1 cellular context compared by ENCODE assay signal in the genomic region with DNA sequence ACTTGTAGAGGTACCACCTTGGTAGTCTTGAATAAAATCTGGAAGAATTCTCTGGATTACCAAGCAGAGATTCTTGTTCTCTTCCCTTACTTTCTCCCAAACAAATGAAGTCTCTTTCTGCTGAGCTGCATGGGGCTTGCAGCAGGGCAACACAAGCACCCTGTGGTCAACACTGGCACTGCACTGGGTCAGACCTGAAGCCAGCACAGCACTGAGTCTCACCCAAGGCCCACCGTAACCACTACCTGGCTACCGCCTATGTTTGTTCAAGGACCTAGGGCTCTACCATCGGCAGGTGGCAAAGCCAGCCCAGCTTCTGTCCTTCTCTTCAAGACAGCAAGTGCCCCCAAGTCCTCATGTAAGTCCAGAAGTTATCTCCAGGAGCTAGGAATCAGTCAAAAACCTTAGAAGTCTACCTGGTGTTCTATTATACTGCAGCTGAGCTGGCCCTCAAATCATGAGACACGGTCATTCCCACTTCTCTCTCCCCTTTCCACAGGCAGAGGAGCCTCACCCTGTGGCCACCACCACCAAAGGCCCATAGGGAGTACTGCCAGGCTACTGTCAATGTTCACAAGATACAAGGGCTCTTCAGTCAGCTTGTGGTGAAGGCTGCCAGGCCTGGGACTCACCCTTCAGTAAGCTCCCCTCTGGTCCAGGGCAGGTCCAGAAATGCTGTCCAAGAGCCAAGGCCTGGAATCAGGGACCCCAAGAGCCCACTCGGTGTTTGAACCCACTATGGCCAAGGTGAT.
TF ChIP-seq lines count a peak whose summit lies in the region.

No MANE protein-coding gene starts in this region.

TF ChIP-seq in HepG2, 621 proteins besides CTCF, POLR2A, EP300 and RAD21 (continued from another document and continues in another):
- TF ChIP-seq ZNF281 (CRISPR knock-in tag; IDR thresholded peaks at IDR 0.05; ENCODE audit: borderline replicate concordance), result no peak
- TF ChIP-seq ZNF768 (CRISPR knock-in tag; IDR thresholded peaks at IDR 0.05), result peak; percentile 34; the same call in 1 of the 2 replicates
- no peak for TF ChIP-seq NBN (conservative IDR thresholded peaks at IDR 0.05)
- no peak for TF ChIP-seq ZNF296 (CRISPR knock-in tag; conservative IDR thresholded peaks at IDR 0.05)
- TF ChIP-seq FOXM1 (CRISPR knock-in tag; IDR thresholded peaks at IDR 0.05), result no peak
- no peak for TF ChIP-seq EEA1 (CRISPR knock-in tag; IDR thresholded peaks at IDR 0.05; ENCODE audit: borderline replicate concordance)
- TF ChIP-seq DMTF1 (CRISPR knock-in tag; IDR thresholded peaks at IDR 0.05), result no peak
- TF ChIP-seq, protein P1, sequence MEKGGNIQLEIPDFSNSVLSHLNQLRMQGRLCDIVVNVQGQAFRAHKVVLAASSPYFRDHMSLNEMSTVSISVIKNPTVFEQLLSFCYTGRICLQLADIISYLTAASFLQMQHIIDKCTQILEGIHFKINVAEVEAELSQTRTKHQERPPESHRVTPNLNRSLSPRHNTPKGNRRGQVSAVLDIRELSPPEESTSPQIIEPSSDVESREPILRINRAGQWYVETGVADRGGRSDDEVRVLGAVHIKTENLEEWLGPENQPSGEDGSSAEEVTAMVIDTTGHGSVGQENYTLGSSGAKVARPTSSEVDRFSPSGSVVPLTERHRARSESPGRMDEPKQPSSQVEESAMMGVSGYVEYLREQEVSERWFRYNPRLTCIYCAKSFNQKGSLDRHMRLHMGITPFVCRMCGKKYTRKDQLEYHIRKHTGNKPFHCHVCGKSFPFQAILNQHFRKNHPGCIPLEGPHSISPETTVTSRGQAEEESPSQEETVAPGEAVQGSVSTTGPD (CRISPR knock-in tag; IDR thresholded peaks at IDR 0.05), result no peak
- TF ChIP-seq PAF1 (CRISPR knock-in tag; IDR thresholded peaks at IDR 0.05), result no peak
- no peak for TF ChIP-seq CEBPZ (IDR thresholded peaks at IDR 0.05; ENCODE audit: low read length)
- TF ChIP-seq TOE1 (CRISPR knock-in tag; IDR thresholded peaks at IDR 0.05), result no peak
- TF ChIP-seq, protein P2, sequence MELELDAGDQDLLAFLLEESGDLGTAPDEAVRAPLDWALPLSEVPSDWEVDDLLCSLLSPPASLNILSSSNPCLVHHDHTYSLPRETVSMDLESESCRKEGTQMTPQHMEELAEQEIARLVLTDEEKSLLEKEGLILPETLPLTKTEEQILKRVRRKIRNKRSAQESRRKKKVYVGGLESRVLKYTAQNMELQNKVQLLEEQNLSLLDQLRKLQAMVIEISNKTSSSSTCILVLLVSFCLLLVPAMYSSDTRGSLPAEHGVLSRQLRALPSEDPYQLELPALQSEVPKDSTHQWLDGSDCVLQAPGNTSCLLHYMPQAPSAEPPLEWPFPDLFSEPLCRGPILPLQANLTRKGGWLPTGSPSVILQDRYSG (CRISPR knock-in tag; IDR thresholded peaks at IDR 0.05), result no peak
- TF ChIP-seq ZNF709 (CRISPR knock-in tag; IDR thresholded peaks at IDR 0.05), result no peak
- TF ChIP-seq SKI (IDR thresholded peaks at IDR 0.05; ENCODE audit: partially characterized antibody), result no peak
- TF ChIP-seq KDM6A (CRISPR knock-in tag; IDR thresholded peaks at IDR 0.05; ENCODE audit: low read depth), result no peak
- TF ChIP-seq GPBP1L1 (CRISPR knock-in tag; IDR thresholded peaks at IDR 0.05), result no peak
- TF ChIP-seq NCOA1 (CRISPR knock-in tag; IDR thresholded peaks at IDR 0.05), result no peak
- no peak for TF ChIP-seq ETV5 (CRISPR knock-in tag; IDR thresholded peaks at IDR 0.05; ENCODE audit: borderline replicate concordance)
- no peak for TF ChIP-seq MAFG (CRISPR knock-in tag; IDR thresholded peaks at IDR 0.05)
- 0 out of 2 replicates have a peak, but pooled peaks have one; percentile 30 for TF ChIP-seq ZNF350 (CRISPR knock-in tag; IDR thresholded peaks at IDR 0.05; ENCODE audit: borderline replicate concordance, low read depth)
- no peak for TF ChIP-seq BHLHE40 (IDR thresholded peaks at IDR 0.05; ENCODE audit: low read length)
- TF ChIP-seq AFF4 (CRISPR knock-in tag; IDR thresholded peaks at IDR 0.05), result 0 out of 2 replicates have a peak, but pooled peaks have one; percentile 31
- TF ChIP-seq, protein P3, sequence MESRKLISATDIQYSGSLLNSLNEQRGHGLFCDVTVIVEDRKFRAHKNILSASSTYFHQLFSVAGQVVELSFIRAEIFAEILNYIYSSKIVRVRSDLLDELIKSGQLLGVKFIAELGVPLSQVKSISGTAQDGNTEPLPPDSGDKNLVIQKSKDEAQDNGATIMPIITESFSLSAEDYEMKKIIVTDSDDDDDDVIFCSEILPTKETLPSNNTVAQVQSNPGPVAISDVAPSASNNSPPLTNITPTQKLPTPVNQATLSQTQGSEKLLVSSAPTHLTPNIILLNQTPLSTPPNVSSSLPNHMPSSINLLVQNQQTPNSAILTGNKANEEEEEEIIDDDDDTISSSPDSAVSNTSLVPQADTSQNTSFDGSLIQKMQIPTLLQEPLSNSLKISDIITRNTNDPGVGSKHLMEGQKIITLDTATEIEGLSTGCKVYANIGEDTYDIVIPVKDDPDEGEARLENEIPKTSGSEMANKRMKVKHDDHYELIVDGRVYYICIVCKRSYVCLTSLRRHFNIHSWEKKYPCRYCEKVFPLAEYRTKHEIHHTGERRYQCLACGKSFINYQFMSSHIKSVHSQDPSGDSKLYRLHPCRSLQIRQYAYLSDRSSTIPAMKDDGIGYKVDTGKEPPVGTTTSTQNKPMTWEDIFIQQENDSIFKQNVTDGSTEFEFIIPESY (CRISPR knock-in tag; IDR thresholded peaks at IDR 0.05), result peak; percentile 96
- TF ChIP-seq TFDP2 (CRISPR knock-in tag; IDR thresholded peaks at IDR 0.05), result no peak
